27 cellular contexts compared by ENCODE assay signal in the genomic region with DNA sequence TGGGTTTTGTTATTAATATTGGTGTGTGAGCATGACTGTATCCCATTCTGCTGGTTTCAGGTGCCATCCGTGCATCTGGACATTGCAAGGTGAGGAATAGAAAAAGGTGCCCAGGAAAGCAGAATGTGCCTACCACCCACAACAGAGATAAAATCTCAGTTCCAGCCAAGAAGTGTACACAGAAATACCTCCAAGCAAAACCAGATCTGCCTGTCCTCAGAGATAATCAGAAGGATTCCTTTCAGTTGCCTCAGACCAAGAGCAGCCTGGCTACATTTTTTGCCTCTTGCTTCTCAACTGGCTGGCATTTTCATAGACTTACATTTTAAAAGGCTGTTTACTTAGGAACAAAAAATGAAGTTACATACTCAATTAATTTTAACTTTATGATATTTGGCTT. TPM values are rescaled to one million over a fixed set of nuclear protein-coding genes. Genes with fewer than 3 reads are reported as not detected.
DNase-seq lines count a peak whose midpoint lies in the region; TF ChIP-seq lines count a peak whose summit lies in the region.
"Had no signal": no experiment of that assay in that cellular context is flagged by ENCODE, and none has a peak within 500 bp of the region (broad histone marks: within the 10 kb centered on the region; RNA-seq: fewer than 3 reads in every experiment).

No MANE protein-coding gene starts in this region.

- H3K36me3 Mint-ChIP-seq in HFFc6 (ENCODE audit: low read depth), result no peaks in the 10 kb centered on the region
- H3K36me3 Mint-ChIP-seq: activated CD4-positive, alpha-beta memory T cell treated with anti-CD3 and anti-CD28 coated beads for 36 hours; activated naive CD4-positive, alpha-beta T cell treated with anti-CD3 and anti-CD28 coated beads, Interleukin-2, amount 50 U/mL, for 72 hours; CD8-positive, alpha-beta memory T cell had no signal

- WGBS in SK-N-SH (ENCODE audit: low lambda C conversion rate), result 83% methylated on average over 1 of the region's 1 CpG

- H3K4me1 Mint-ChIP-seq in HFFc6 (ENCODE audit: low read depth), result peaks cover 75% of the 10 kb centered on the region
- H3K4me1 Mint-ChIP-seq: activated B cell treated with CpG ODN at 0.5 μM for 24 hours; activated T-helper 17 cell treated with anti-CD3 and anti-CD28 coated beads, Interleukin-2, amount 50 U/mL, for 72 hours; CD8-positive, alpha-beta memory T cell; nephron progenitor cell had no signal

- H3K27ac ChIP-seq in SK-N-SH (ENCODE audit: low read depth in 2 of 2, low read length in 1 of 2), result peak overlapping the region in 1 of 2 experiments; percentile 31; a peak in 1 of 4 replicates
- H3K27ac ChIP-seq: gastrocnemius medialis, transverse colon had no signal

- no peaks in the 10 kb centered on the region for H3K9me2 ChIP-seq in SK-N-SH

- TF ChIP-seq CTCF in HFFc6 (IDR thresholded peaks at IDR 0.05) (no peak), SK-N-SH (IDR thresholded peaks at IDR 0.05) (no peak)

- H4K20me1 ChIP-seq in SK-N-SH (ENCODE audit: insufficient read depth), result no peaks in the 10 kb centered on the region

- CTCF ChIA-PET in SK-N-SH (lab: Yijun Ruan, JAX), result interaction anchor here (0.7 to 1.6 kb wide), 8 partner anchors 8 to 398 kb away, joined by 3 to 4 read pairs (median 4); no protein-coding TSS in a partner anchor

- POLR2A ChIA-PET in SK-N-SH (lab: Yijun Ruan, JAX), result no interaction called here

- H3K36me3 ChIP-seq in SK-N-SH (replicated peaks in 1 of 2; ENCODE audit: control insufficient read depth in 1 of 2, insufficient read depth in 2 of 2, low read length in 1 of 2), result no peaks in the 10 kb centered on the region
- H3K36me3 ChIP-seq: gastrocnemius medialis, transverse colon had no signal

- no peak overlapping the region for H3K4me3 ChIP-seq in SK-N-SH (ENCODE audit: low read depth in 2 of 2, low read length in 1 of 2)
- H3K4me3 ChIP-seq: gastrocnemius medialis, mucosa of descending colon, transverse colon had no signal

- no peak for TF ChIP-seq EP300 in SK-N-SH (IDR thresholded peaks at IDR 0.05; ENCODE audit: borderline replicate concordance in 1 of 2, low read depth in 1 of 2, low read length in 1 of 2)

- TF ChIP-seq RAD21 in SK-N-SH (IDR thresholded peaks at IDR 0.05; ENCODE audit: low read length), result no peak

- no peak overlapping the region for H3K4me3 Mint-ChIP-seq in HFFc6
- H3K4me3 Mint-ChIP-seq: activated B cell treated with CpG ODN at 0.5 μM for 24 hours; activated CD4-positive, alpha-beta memory T cell treated with anti-CD3 and anti-CD28 coated beads for 36 hours; activated T-helper 17 cell treated with anti-CD3 and anti-CD28 coated beads, Interleukin-2, amount 50 U/mL, for 72 hours; CD8-positive, alpha-beta memory T cell; nephron progenitor cell had no signal

- no peaks in the 10 kb centered on the region for H3K9me3 ChIP-seq in SK-N-SH
- H3K9me3 ChIP-seq: gastrocnemius medialis, mucosa of descending colon, transverse colon had no signal

- no peaks in the 10 kb centered on the region for H3K79me2 ChIP-seq in SK-N-SH (ENCODE audit: insufficient read depth)

- H3K9ac ChIP-seq in SK-N-SH, result no peak overlapping the region

- no peak overlapping the region for H3K4me2 ChIP-seq in SK-N-SH

- H3K27ac Mint-ChIP-seq in HFFc6, result peak overlapping the region; percentile 37
- H3K27ac Mint-ChIP-seq: activated B cell treated with CpG ODN at 0.5 μM for 24 hours; activated CD4-positive, alpha-beta memory T cell treated with anti-CD3 and anti-CD28 coated beads for 36 hours; activated naive CD4-positive, alpha-beta T cell treated with anti-CD3 and anti-CD28 coated beads, Interleukin-2, amount 50 U/mL, for 72 hours; activated T-helper 17 cell treated with anti-CD3 and anti-CD28 coated beads, Interleukin-2, amount 50 U/mL, for 72 hours; CD8-positive, alpha-beta memory T cell; nephron progenitor cell had no signal

- peaks cover 3% of the 10 kb centered on the region; the same call in 1 of the 2 replicates for H3K27me3 Mint-ChIP-seq in HFFc6 (ENCODE audit: insufficient read depth)

- peaks cover 16% of the 10 kb centered on the region for H3F3A ChIP-seq in SK-N-SH (replicated peaks; ENCODE audit: insufficient read depth)

- H3K4me1 ChIP-seq in SK-N-SH (ENCODE audit: control insufficient read depth in 1 of 2, insufficient read depth in 2 of 2, low read depth in 1 of 2, low read length in 1 of 2), result peaks cover 0 to 6% of the 10 kb centered on the region in 2 experiments; a peak in 1 of 4 replicates
- H3K4me1 ChIP-seq: transverse colon had no signal

- peak; percentile 69 for DNase-seq in HFFc6
- DNase-seq in SK-N-SH, result no peak
- peak; percentile 39 for DNase-seq in fibroblast of peridontal ligament (ENCODE audit: extremely low read depth)
- peak; percentile 46 for DNase-seq in renal cortical epithelial cell (ENCODE audit: low read depth)
- no peak for DNase-seq in NCI-H2227 (lab: John Stamatoyannopoulos, UW; ENCODE audit: unreplicated experiment)
- DNase-seq in activated CD4-positive, alpha-beta T cell treated with anti-CD3 and anti-CD28 coated beads for 1 hour, result no peak
- DNase-seq in hypothalamus (lab: John Stamatoyannopoulos, UW), result no peak
- DNase-seq: activated B cell treated with CpG ODN at 0.5 μM for 24 hours; activated CD4-positive, alpha-beta memory T cell treated with anti-CD3 and anti-CD28 coated beads for 36 hours; activated CD8-positive, alpha-beta memory T cell treated with anti-CD3 and anti-CD28 coated beads, Interleukin-2, amount 50 U/mL, for 48 hours; AML-193; CD8-positive, alpha-beta memory T cell; DMS153; gastrocnemius medialis; GF-D8; Kasumi-1; mucosa of descending colon; NCI-H1694; NCI-H2171; NCI-H524 treated with DMSO at 0.1 percent for 48 hours; nephron progenitor cell; RPMI8226; stimulated activated CD8-positive, alpha-beta memory T cell treated with anti-CD3 and anti-CD28 coated beads, Interleukin-4, amount 100 ng/mL, for 48 hours; T1000; transverse colon had no signal

- no peak overlapping the region for H2AFZ ChIP-seq in SK-N-SH (ENCODE audit: low read depth)

- no peaks in the 10 kb centered on the region for H3K27me3 ChIP-seq in SK-N-SH (ENCODE audit: insufficient read depth)
- H3K27me3 ChIP-seq: gastrocnemius medialis, transverse colon had no signal

- H3K9me3 Mint-ChIP-seq in HFFc6, result no peaks in the 10 kb centered on the region
- H3K9me3 Mint-ChIP-seq: activated B cell treated with CpG ODN at 0.5 μM for 24 hours; activated CD4-positive, alpha-beta memory T cell treated with anti-CD3 and anti-CD28 coated beads for 36 hours; activated naive CD4-positive, alpha-beta T cell treated with anti-CD3 and anti-CD28 coated beads, Interleukin-2, amount 50 U/mL, for 72 hours; activated T-helper 17 cell treated with anti-CD3 and anti-CD28 coated beads, Interleukin-2, amount 50 U/mL, for 72 hours; CD8-positive, alpha-beta memory T cell; nephron progenitor cell had no signal

TF ChIP-seq in SK-N-SH, 30 proteins besides CTCF, POLR2A, EP300 and RAD21:
- TF ChIP-seq TCF12 (IDR thresholded peaks at IDR 0.05) (peak; percentile 69), POLR2AphosphoS5 (IDR thresholded peaks at IDR 0.05; ENCODE audit: low read depth, low read length) (no peak), JUND (IDR thresholded peaks at IDR 0.05) (peak; percentile 7; the same call in 1 of the 2 replicates)
- TF ChIP-seq, protein P1, sequence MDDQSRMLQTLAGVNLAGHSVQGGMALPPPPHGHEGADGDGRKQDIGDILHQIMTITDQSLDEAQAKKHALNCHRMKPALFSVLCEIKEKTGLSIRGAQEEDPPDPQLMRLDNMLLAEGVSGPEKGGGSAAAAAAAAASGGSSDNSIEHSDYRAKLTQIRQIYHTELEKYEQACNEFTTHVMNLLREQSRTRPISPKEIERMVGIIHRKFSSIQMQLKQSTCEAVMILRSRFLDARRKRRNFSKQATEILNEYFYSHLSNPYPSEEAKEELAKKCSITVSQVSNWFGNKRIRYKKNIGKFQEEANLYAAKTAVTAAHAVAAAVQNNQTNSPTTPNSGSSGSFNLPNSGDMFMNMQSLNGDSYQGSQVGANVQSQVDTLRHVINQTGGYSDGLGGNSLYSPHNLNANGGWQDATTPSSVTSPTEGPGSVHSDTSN (IDR thresholded peaks at IDR 0.05), result 0 out of 2 replicates have a peak, but pooled peaks have one; percentile 11

RNA-seq across cellular contexts. Expression of a gene that starts 12.1 kb away (rescaled TPM):
- total RNA-seq in HFFc6 (2021; fragmentation: NEBNext Ultra II Directional; extraction: Animal tissue kit (Norgen Biotek cat#: 25700)), result 10 to 100 TPM; 29.3 to 54.1 (median 48.3) TPM
- polyA plus RNA-seq in SK-N-SH (2012; rRNA removed), result 5.2 and 5.9 TPM in 2 replicates
- polyA plus RNA-seq in SK-N-SH (2012; cell fraction: cytosol; rRNA removed), result 3.8 and 4.6 TPM in 2 replicates
- polyA plus RNA-seq in SK-N-SH (2012; cell fraction: nucleus; rRNA removed), result 13.9 and 14.0 TPM in 2 replicates
- total RNA-seq in renal cortical epithelial cell, result 17.5 and 33.9 TPM in 2 replicates
- total RNA-seq: activated B cell treated with CpG ODN at 0.5 μM for 24 hours had no signal
- polyA plus RNA-seq: CD8-positive, alpha-beta memory T cell had no signal

Comparison
In these comparisons a context has a peak if more than half of its experiments do, and no peak if none do; other contexts are left out.
1. DNase-seq: peak in HFFc6 (single experiment), fibroblast of peridontal ligament (single experiment) and renal cortical epithelial cell (single experiment); none in SK-N-SH (single experiment), NCI-H2227 (single experiment), activated CD4-positive, alpha-beta T cell treated with anti-CD3 and anti-CD28 coated beads for 1 hour (single experiment) and hypothalamus (0 of 51).